ENCODE assay signal across 7 cellular contexts in the genomic region with DNA sequence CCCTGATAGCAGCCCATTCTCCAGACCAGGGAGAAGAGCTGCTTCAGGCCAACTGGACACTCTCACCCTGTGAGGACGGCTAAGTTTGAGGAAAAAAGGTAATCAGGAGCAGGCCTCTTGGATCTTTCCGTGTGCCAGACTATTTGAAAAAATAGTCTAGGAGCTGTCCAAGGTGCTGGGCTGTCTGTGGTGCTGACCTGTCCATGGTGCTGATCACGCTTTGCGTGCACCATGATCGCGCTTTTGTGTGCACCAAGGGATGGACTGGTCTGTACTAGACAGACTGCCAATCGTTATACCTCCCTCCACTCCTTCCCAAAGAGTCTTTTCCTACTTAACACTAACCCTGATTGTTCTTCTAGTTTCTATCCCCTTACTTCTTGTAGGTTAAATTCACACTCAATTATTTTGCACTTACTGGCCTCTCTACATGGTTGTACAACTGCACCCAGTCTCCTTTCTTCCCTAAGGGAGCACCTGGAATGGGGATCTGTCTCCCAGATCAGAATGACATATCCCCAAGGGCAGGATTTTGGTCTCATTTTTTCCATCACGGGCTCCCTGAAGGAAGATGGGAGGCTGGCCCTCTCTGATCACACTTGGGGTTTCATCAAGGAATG.
DNase-seq lines count a peak whose midpoint lies in the region; FAIRE-seq and TF ChIP-seq lines count a peak whose summit lies in the region.

No MANE protein-coding gene starts in this region.

- H3K4ac ChIP-seq in trophoblast cell (ENCODE audit: low read depth, low read length): no peak overlapping the region

- H4K8ac ChIP-seq in trophoblast cell (ENCODE audit: low read depth, low read length): no peak overlapping the region

- H3K79me1 ChIP-seq in trophoblast cell (ENCODE audit: low read length): no peaks in the 10 kb centered on the region

- no peak for FAIRE-seq in RCC 7860 (lab: Jason Lieb, UNC)

- H3K27ac ChIP-seq in trophoblast cell (ENCODE audit: low read depth, low read length): no peak overlapping the region

- DNase-seq in HFFc6: peak; percentile 20
- peak; percentile 13 for DNase-seq in RCC 7860 (ENCODE audit: low spot score)
- peak; percentile 66 for DNase-seq in epithelial cell of esophagus (ENCODE audit: low read depth)
- DNase-seq in trophoblast cell: peak; percentile 24 to 82
- DNase-seq in SHP77 treated with DMSO at 0.1 percent for 48 hours (lab: John Stamatoyannopoulos, UW): no peak
- no peak for DNase-seq in NCI-H2171 treated with DMSO at 0.1 percent for 48 hours (lab: John Stamatoyannopoulos, UW)
- no peak for DNase-seq in COR-L47 (lab: John Stamatoyannopoulos, UW)

- no peak overlapping the region for H2BK12ac ChIP-seq in trophoblast cell (ENCODE audit: low read length)

- no peak overlapping the region for H3K18ac ChIP-seq in trophoblast cell (ENCODE audit: low read length)

- no CpG with 5 or more reads among the region's 8 CpGs for WGBS in trophoblast cell (ENCODE audit: extremely low coverage, insufficient coverage, insufficient read length)

- H3K36me3 ChIP-seq in trophoblast cell (ENCODE audit: control insufficient read depth in 1 of 2, insufficient read depth in 2 of 2, low read length in 2 of 2): no peaks in the 10 kb centered on the region

- no peak overlapping the region for H2BK120ac ChIP-seq in trophoblast cell (ENCODE audit: insufficient read depth, low read length, poor library complexity)

- no peaks in the 10 kb centered on the region for H3K36me3 Mint-ChIP-seq in HFFc6 (ENCODE audit: low read depth)

- H3K23ac ChIP-seq in trophoblast cell (ENCODE audit: low read length): no peak overlapping the region

- H3K4me2 ChIP-seq in trophoblast cell (ENCODE audit: low read length): no peak overlapping the region

- no peaks in the 10 kb centered on the region for H3K27me3 ChIP-seq in trophoblast cell (ENCODE audit: insufficient read depth, low read length)

- H3K27ac Mint-ChIP-seq in HFFc6: no peak overlapping the region

- no peak overlapping the region for H4K91ac ChIP-seq in trophoblast cell (ENCODE audit: low read depth, low read length)

- peaks cover 13% of the 10 kb centered on the region; the same call in 1 of the 2 replicates for H3K27me3 Mint-ChIP-seq in HFFc6 (ENCODE audit: insufficient read depth)

- H2AFZ ChIP-seq in trophoblast cell (ENCODE audit: insufficient read depth, low read length, poor library complexity): no peak overlapping the region

- H3K4me1 Mint-ChIP-seq in HFFc6 (ENCODE audit: low read depth): no peaks in the 10 kb centered on the region

- H3K9ac ChIP-seq in trophoblast cell (ENCODE audit: low read length): no peak overlapping the region

- no peaks in the 10 kb centered on the region for H3K79me2 ChIP-seq in trophoblast cell (ENCODE audit: control insufficient read depth, insufficient read depth, low read length, poor library complexity)

- no peak overlapping the region for H2BK5ac ChIP-seq in trophoblast cell (ENCODE audit: low read depth, low read length, poor library complexity)

- TF ChIP-seq CTCF in HFFc6 (IDR thresholded peaks at IDR 0.05) (no peak), epithelial cell of esophagus (IDR thresholded peaks at IDR 0.05; ENCODE audit: insufficient read depth, low read depth, low read length, missing control alignments) (no peak)

- H4K12ac ChIP-seq in trophoblast cell (ENCODE audit: low read depth, low read length): no peak overlapping the region

- H3K9me3 Mint-ChIP-seq in HFFc6: no peaks in the 10 kb centered on the region

- no peak overlapping the region for H3K4me3 Mint-ChIP-seq in HFFc6

- peaks cover 11% of the 10 kb centered on the region for H3K9me3 ChIP-seq in trophoblast cell (ENCODE audit: insufficient read depth, low read depth, low read length)

- H3K14ac ChIP-seq in trophoblast cell (ENCODE audit: low read length): no peak overlapping the region

- no peaks in the 10 kb centered on the region for H3K4me1 ChIP-seq in trophoblast cell (ENCODE audit: control insufficient read depth in 1 of 2, insufficient read depth in 2 of 2, low read length in 2 of 2)

- no peak overlapping the region for H2AK5ac ChIP-seq in trophoblast cell (ENCODE audit: low read length)

- H3K4me3 ChIP-seq in epithelial cell of esophagus (ENCODE audit: low read length) (no peak overlapping the region), trophoblast cell (ENCODE audit: low read depth, low read length) (no peak overlapping the region)

Comparison
In these comparisons a context has a peak if more than half of its experiments do, and no peak if none do; other contexts are left out.
1. DNase-seq: peak in HFFc6 (single experiment), RCC 7860 (single experiment), epithelial cell of esophagus (single experiment) and trophoblast cell (2 of 2); none in SHP77 treated with DMSO at 0.1 percent for 48 hours (single experiment), NCI-H2171 treated with DMSO at 0.1 percent for 48 hours (single experiment) and COR-L47 (single experiment).